In the genomic region with DNA sequence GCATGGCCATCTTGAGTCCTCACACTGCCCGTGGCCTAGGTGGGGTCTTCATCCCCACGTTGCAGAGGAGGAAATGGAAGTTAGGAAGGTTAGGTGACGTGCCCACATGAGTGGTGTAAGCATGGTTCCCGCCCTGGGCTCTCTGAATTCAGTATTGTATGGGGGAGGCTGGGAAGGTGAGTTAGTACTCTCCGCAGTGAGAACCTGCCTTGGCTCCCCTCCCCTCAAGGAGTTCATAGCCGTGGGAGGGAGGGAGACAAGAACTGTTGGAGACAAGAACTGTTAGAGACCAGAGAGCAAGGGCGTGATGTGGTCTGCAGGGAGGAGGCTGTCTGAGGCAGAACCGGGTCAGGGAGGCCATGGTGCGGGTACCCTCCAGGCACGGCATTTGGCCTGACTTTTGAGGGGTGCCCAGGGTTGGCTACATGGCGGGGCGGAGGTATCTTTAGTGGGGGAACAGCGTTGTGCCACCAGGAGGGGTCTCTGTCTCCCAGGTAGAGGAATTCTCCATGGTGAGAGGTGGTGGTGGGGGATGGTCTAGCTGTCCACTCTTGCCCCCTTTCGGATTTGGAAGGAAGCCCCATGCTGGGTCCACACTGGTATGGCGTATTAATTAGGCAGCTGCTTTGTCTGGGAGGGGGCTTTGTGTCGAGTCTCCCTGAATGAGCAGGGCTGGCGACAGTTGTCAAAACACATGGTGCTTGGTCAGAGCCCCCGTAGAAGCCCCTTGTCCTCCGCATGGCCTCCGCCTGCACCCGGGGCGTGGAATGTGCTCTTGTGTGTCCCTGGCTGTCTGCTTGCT, we compare ENCODE assay signal across 9 cellular contexts. TPM values are rescaled to one million over a fixed set of nuclear protein-coding genes. Genes with fewer than 3 reads are reported as not detected.
DNase-seq lines count a peak whose midpoint lies in the region; ATAC-seq and TF ChIP-seq lines count a peak whose summit lies in the region.
"Had no signal": no experiment of that assay in that cellular context is flagged by ENCODE, and none has a peak within 500 bp of the region (broad histone marks: within the 10 kb centered on the region; RNA-seq: fewer than 3 reads in every experiment).

No MANE protein-coding gene starts in this region.

- peaks cover 85% of the 10 kb centered on the region for H3K4me1 ChIP-seq in upper lobe of right lung

- H3K27me3 Mint-ChIP-seq in activated naive CD8-positive, alpha-beta T cell treated with anti-CD3 and anti-CD28 coated beads for 36 hours, result no peaks in the 10 kb centered on the region
- no peaks in the 10 kb centered on the region for H3K27me3 Mint-ChIP-seq in activated naive CD8-positive, alpha-beta T cell treated with anti-CD3 and anti-CD28 coated beads, Interleukin-2, amount 50 U/mL, for 24 hours
- H3K27me3 Mint-ChIP-seq in dendritic cell treated with granulocyte-macrophage colony-stimulating factor and Interleukin-4, amounts not matched to agents 40 ng/mL and 50 ng/mL, for 4 days, result no peaks in the 10 kb centered on the region
- no peaks in the 10 kb centered on the region for H3K27me3 Mint-ChIP-seq in natural killer cell (ENCODE audit: low read depth in 2 of 2)

- H3K27me3 ChIP-seq in upper lobe of right lung, result no peaks in the 10 kb centered on the region

- POLR2A ChIA-PET in HEK293T (lab: Yijun Ruan, JAX), result interaction anchor here (1.4 kb wide), 1 partner anchor 79 kb away, joined by 4 read pairs; a partner anchor contains a TSS

- intact Hi-C loops in dendritic cell treated with granulocyte-macrophage colony-stimulating factor and Interleukin-4, amounts not matched to agents 40 ng/mL and 50 ng/mL, for 4 days (cut with micrococcal nuclease), result no loop called here
- intact Hi-C loops in natural killer cell (cut with micrococcal nuclease), result loop anchor here (5.0 kb wide), 1 partner anchor 34 kb away; no protein-coding TSS in a partner anchor
- intact Hi-C loops in upper lobe of right lung (cut with DNase I), result no loop called here

- H3K36me3 Mint-ChIP-seq in activated naive CD8-positive, alpha-beta T cell treated with anti-CD3 and anti-CD28 coated beads for 36 hours, result peaks cover 4% of the 10 kb centered on the region
- peaks cover 2% of the 10 kb centered on the region for H3K36me3 Mint-ChIP-seq in activated naive CD8-positive, alpha-beta T cell treated with anti-CD3 and anti-CD28 coated beads, Interleukin-2, amount 50 U/mL, for 24 hours (ENCODE audit: low read depth)
- peaks cover 80% of the 10 kb centered on the region for H3K36me3 Mint-ChIP-seq in dendritic cell treated with granulocyte-macrophage colony-stimulating factor and Interleukin-4, amounts not matched to agents 40 ng/mL and 50 ng/mL, for 4 days (ENCODE audit: low read depth)
- H3K36me3 Mint-ChIP-seq in natural killer cell, result no peaks in the 10 kb centered on the region

- peaks cover 8% of the 10 kb centered on the region for H3K4me1 Mint-ChIP-seq in activated naive CD8-positive, alpha-beta T cell treated with anti-CD3 and anti-CD28 coated beads for 36 hours
- peaks cover 45% of the 10 kb centered on the region for H3K4me1 Mint-ChIP-seq in activated naive CD8-positive, alpha-beta T cell treated with anti-CD3 and anti-CD28 coated beads, Interleukin-2, amount 50 U/mL, for 24 hours
- peaks cover 63% of the 10 kb centered on the region for H3K4me1 Mint-ChIP-seq in dendritic cell treated with granulocyte-macrophage colony-stimulating factor and Interleukin-4, amounts not matched to agents 40 ng/mL and 50 ng/mL, for 4 days (ENCODE audit: low read depth)
- peaks cover 62 to 64% of the 10 kb centered on the region in 2 donors for H3K4me1 Mint-ChIP-seq in natural killer cell

- H3K4me3 ChIP-seq in upper lobe of right lung, result no peak overlapping the region

- peak overlapping the region; percentile 25 for H3K27ac ChIP-seq in upper lobe of right lung

- H3K9me3 ChIP-seq in upper lobe of right lung, result no peaks in the 10 kb centered on the region

- CTCF ChIA-PET in HEK293T (lab: Yijun Ruan, JAX), result no interaction called here

- no peaks in the 10 kb centered on the region for H3K9me3 Mint-ChIP-seq in activated naive CD8-positive, alpha-beta T cell treated with anti-CD3 and anti-CD28 coated beads for 36 hours
- no peaks in the 10 kb centered on the region for H3K9me3 Mint-ChIP-seq in activated naive CD8-positive, alpha-beta T cell treated with anti-CD3 and anti-CD28 coated beads, Interleukin-2, amount 50 U/mL, for 24 hours
- H3K9me3 Mint-ChIP-seq in dendritic cell treated with granulocyte-macrophage colony-stimulating factor and Interleukin-4, amounts not matched to agents 40 ng/mL and 50 ng/mL, for 4 days, result no peaks in the 10 kb centered on the region
- no peaks in the 10 kb centered on the region for H3K9me3 Mint-ChIP-seq in natural killer cell

- peaks cover 40% of the 10 kb centered on the region for H3K36me3 ChIP-seq in upper lobe of right lung

- ATAC-seq in activated naive CD8-positive, alpha-beta T cell treated with anti-CD3 and anti-CD28 coated beads, Interleukin-2, amount 50 U/mL, for 24 hours, result no peak
- ATAC-seq in natural killer cell, result no peak
- no peak for ATAC-seq in upper lobe of right lung
- ATAC-seq in HG02981 (IDR thresholded peaks at IDR 0.05; ENCODE audit: unreplicated experiment), result no peak

- TF ChIP-seq CTCF in natural killer cell (IDR thresholded peaks at IDR 0.05) (no peak), upper lobe of right lung (IDR thresholded peaks at IDR 0.05) (no peak)

- H3K4me3 Mint-ChIP-seq in activated naive CD8-positive, alpha-beta T cell treated with anti-CD3 and anti-CD28 coated beads for 36 hours, result no peak overlapping the region
- H3K4me3 Mint-ChIP-seq in activated naive CD8-positive, alpha-beta T cell treated with anti-CD3 and anti-CD28 coated beads, Interleukin-2, amount 50 U/mL, for 24 hours, result no peak overlapping the region
- H3K4me3 Mint-ChIP-seq in dendritic cell treated with granulocyte-macrophage colony-stimulating factor and Interleukin-4, amounts not matched to agents 40 ng/mL and 50 ng/mL, for 4 days, result no peak overlapping the region
- H3K4me3 Mint-ChIP-seq in natural killer cell, result peak overlapping the region; percentile 81

- DNase-seq in activated naive CD8-positive, alpha-beta T cell treated with anti-CD3 and anti-CD28 coated beads for 36 hours, result no peak
- DNase-seq in activated naive CD8-positive, alpha-beta T cell treated with anti-CD3 and anti-CD28 coated beads, Interleukin-2, amount 50 U/mL, for 24 hours, result no peak
- DNase-seq in natural killer cell (no peak), upper lobe of right lung (no peak), HEK293T (ENCODE audit: extremely low spot score) (no peak)
- DNase-seq in activated CD8-positive, alpha-beta memory T cell treated with anti-CD3 and anti-CD28 coated beads for 24 hours, result no peak
- DNase-seq: NCI-H226 had no signal

- H3K27ac Mint-ChIP-seq in activated naive CD8-positive, alpha-beta T cell treated with anti-CD3 and anti-CD28 coated beads for 36 hours, result peak overlapping the region; percentile 26
- no peak overlapping the region for H3K27ac Mint-ChIP-seq in activated naive CD8-positive, alpha-beta T cell treated with anti-CD3 and anti-CD28 coated beads, Interleukin-2, amount 50 U/mL, for 24 hours
- H3K27ac Mint-ChIP-seq in dendritic cell treated with granulocyte-macrophage colony-stimulating factor and Interleukin-4, amounts not matched to agents 40 ng/mL and 50 ng/mL, for 4 days, result peak overlapping the region; percentile 56
- peak overlapping the region; percentile 89 to 93 for H3K27ac Mint-ChIP-seq in natural killer cell

TF ChIP-seq in HEK293T, 16 proteins besides CTCF, POLR2A, EP300 and RAD21:
- no peak for TF ChIP-seq FOXM1 (IDR thresholded peaks at IDR 0.05; ENCODE audit: borderline replicate concordance)
- no peak for TF ChIP-seq L3MBTL2 (conservative IDR thresholded peaks at IDR 0.05)
- no peak for TF ChIP-seq SP1 (IDR thresholded peaks at IDR 0.05)
- TF ChIP-seq CTBP1 (IDR thresholded peaks at IDR 0.05; ENCODE audit: borderline replicate concordance), result no peak
- no peak for TF ChIP-seq BHLHE40 (IDR thresholded peaks at IDR 0.05; ENCODE audit: borderline replicate concordance)
- TF ChIP-seq LEF1 (IDR thresholded peaks at IDR 0.05; ENCODE audit: borderline replicate concordance), result no peak
- TF ChIP-seq ARNT (IDR thresholded peaks at IDR 0.05), result no peak
- TF ChIP-seq HDGF (IDR thresholded peaks at IDR 0.05; ENCODE audit: borderline replicate concordance), result no peak
- TF ChIP-seq, protein P1, sequence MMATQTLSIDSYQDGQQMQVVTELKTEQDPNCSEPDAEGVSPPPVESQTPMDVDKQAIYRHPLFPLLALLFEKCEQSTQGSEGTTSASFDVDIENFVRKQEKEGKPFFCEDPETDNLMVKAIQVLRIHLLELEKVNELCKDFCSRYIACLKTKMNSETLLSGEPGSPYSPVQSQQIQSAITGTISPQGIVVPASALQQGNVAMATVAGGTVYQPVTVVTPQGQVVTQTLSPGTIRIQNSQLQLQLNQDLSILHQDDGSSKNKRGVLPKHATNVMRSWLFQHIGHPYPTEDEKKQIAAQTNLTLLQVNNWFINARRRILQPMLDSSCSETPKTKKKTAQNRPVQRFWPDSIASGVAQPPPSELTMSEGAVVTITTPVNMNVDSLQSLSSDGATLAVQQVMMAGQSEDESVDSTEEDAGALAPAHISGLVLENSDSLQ (IDR thresholded peaks at IDR 0.05), result no peak
- no peak for TF ChIP-seq FOXA1 (IDR thresholded peaks at IDR 0.05)
- no peak for TF ChIP-seq SUZ12 (IDR thresholded peaks at IDR 0.05)

RNA-seq across cellular contexts. Expression of a gene that starts 45.8 kb away (rescaled TPM):
- total RNA-seq in activated naive CD8-positive, alpha-beta T cell treated with anti-CD3 and anti-CD28 coated beads for 36 hours, result 1 to 10 TPM; 3.8 to 3.9 TPM
- 10 to 100 TPM in 2 of 3 donors, 1 to 10 TPM in 1; 7.4 to 51.0 (median 26.7) TPM for total RNA-seq in natural killer cell
- 14.4 TPM for total RNA-seq in upper lobe of right lung

RNA-seq across cellular contexts. Expression of a gene that starts 51.0 kb away (rescaled TPM):
- 100 to 1,000 TPM; 160 to 171 TPM for total RNA-seq in activated naive CD8-positive, alpha-beta T cell treated with anti-CD3 and anti-CD28 coated beads for 36 hours
- 100 to 1,000 TPM; 443 to 595 (median 541) TPM for total RNA-seq in natural killer cell
- 565 TPM for total RNA-seq in upper lobe of right lung
